ENCODE assay signal across 23 cellular contexts in the genomic region with DNA sequence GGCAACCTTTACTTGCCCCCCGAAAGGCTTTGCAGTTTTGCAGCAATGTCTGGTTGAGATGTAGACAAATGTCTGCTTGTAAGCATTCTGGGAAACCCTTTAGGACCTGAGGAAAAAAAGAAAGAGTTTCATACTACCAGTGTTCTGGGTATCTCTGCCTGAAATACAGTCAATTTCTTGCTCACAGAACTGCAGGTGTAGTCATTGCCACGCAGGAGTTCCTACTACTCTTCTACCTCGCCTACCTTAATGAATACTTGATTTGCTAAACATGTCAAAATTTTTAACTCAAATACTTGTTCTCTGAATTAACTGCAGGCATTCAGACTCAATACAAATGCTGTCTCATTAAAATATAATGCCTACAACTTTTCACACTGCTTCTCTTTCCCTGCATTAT.
DNase-seq lines count a peak whose midpoint lies in the region; ATAC-seq lines count a peak whose summit lies in the region.
"Had no signal": no experiment of that assay in that cellular context is flagged by ENCODE, and none has a peak within 500 bp of the region (broad histone marks: within the 10 kb centered on the region; RNA-seq: fewer than 3 reads in every experiment).

No MANE protein-coding gene starts in this region.

- peak; percentile 22 for DNase-seq in putamen (ENCODE audit: low spot score)
- DNase-seq: 8988T; ACHN; AML-193; BE2C; C1 segment of cervical spinal cord; Caco-2; Calu3; CD4-positive, alpha-beta memory T cell; CD4-positive, alpha-beta T cell; CD4-positive, CD25-positive, alpha-beta regulatory T cell; CD8-positive, alpha-beta memory T cell; CD8-positive, alpha-beta T cell; COR-L47; DMS 273 treated with DMSO at 0.1 percent for 48 hours; DMS153; DMS53; DMS79; DMS79 treated with DMSO at 0.1 percent for 48 hours; DND-41; EL had no signal

- no peak for ATAC-seq in HG02678 (IDR thresholded peaks at IDR 0.05; ENCODE audit: unreplicated experiment)
- ATAC-seq: A549; CD8-positive, alpha-beta T cell had no signal
